2 cellular contexts compared by ENCODE assay signal in the genomic region with DNA sequence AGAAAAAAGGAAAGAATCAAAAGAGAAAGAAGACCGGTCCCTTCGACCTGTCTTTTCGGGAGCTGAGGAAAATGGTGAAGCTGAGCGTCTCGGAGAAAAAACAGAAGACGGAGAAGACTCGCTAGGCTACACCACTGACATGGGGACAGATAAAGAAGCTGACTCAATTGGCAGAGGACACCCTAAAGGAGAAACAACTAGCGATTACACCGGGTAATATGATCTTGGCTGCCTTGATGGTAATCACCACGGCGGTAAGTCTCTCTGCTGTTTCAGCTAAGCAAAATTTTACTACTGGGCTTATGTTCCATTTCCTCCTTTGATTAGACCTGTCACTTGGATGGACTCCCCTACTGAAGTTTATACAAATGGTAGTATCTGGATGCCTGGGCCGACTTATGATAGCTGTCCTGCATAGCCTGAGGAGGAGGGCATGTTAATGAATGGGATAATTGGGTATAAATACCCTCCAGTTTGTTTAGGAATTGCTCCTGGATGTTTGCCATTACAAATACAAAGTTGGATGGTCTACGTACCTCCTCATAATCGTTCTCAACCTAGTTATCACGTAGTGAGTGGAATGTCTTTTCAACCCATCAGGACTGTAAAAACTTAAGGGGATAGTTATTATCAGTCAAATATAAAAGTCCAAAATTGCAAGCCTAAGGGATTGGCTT.
TF ChIP-seq lines count a peak whose summit lies in the region.

No MANE protein-coding gene starts in this region.

TF ChIP-seq in SK-N-SH, 30 proteins besides CTCF, POLR2A, EP300 and RAD21 (continued from another document):
- TF ChIP-seq, protein P1, sequence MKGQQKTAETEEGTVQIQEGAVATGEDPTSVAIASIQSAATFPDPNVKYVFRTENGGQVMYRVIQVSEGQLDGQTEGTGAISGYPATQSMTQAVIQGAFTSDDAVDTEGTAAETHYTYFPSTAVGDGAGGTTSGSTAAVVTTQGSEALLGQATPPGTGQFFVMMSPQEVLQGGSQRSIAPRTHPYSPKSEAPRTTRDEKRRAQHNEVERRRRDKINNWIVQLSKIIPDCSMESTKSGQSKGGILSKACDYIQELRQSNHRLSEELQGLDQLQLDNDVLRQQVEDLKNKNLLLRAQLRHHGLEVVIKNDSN (IDR thresholded peaks at IDR 0.05; ENCODE audit: borderline replicate concordance, low read depth) = no peak
- no peak for TF ChIP-seq RFX5 (IDR thresholded peaks at IDR 0.05; ENCODE audit: low read length)
- no peak for TF ChIP-seq MEF2A (IDR thresholded peaks at IDR 0.05; ENCODE audit: borderline replicate concordance, low read depth)
- TF ChIP-seq POLR2AphosphoS5 (IDR thresholded peaks at IDR 0.05; ENCODE audit: low read depth, low read length) = no peak

TF ChIP-seq in SK-N-SH treated with all-trans-retinoic acid at 6 μM for 48 hours, 23 proteins besides CTCF, POLR2A, EP300 and RAD21 (continued from another document):
- TF ChIP-seq, protein P2, sequence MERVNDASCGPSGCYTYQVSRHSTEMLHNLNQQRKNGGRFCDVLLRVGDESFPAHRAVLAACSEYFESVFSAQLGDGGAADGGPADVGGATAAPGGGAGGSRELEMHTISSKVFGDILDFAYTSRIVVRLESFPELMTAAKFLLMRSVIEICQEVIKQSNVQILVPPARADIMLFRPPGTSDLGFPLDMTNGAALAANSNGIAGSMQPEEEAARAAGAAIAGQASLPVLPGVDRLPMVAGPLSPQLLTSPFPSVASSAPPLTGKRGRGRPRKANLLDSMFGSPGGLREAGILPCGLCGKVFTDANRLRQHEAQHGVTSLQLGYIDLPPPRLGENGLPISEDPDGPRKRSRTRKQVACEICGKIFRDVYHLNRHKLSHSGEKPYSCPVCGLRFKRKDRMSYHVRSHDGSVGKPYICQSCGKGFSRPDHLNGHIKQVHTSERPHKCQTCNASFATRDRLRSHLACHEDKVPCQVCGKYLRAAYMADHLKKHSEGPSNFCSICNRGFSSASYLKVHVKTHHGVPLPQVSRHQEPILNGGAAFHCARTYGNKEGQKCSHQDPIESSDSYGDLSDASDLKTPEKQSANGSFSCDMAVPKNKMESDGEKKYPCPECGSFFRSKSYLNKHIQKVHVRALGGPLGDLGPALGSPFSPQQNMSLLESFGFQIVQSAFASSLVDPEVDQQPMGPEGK (CRISPR knock-in tag; IDR thresholded peaks at IDR 0.05; ENCODE audit: borderline replicate concordance) = no peak
- no peak for TF ChIP-seq TOX (CRISPR knock-in tag; IDR thresholded peaks at IDR 0.05; ENCODE audit: borderline replicate concordance)
- TF ChIP-seq ZFP30 (CRISPR knock-in tag; IDR thresholded peaks at IDR 0.05) = no peak
- TF ChIP-seq, protein P3, sequence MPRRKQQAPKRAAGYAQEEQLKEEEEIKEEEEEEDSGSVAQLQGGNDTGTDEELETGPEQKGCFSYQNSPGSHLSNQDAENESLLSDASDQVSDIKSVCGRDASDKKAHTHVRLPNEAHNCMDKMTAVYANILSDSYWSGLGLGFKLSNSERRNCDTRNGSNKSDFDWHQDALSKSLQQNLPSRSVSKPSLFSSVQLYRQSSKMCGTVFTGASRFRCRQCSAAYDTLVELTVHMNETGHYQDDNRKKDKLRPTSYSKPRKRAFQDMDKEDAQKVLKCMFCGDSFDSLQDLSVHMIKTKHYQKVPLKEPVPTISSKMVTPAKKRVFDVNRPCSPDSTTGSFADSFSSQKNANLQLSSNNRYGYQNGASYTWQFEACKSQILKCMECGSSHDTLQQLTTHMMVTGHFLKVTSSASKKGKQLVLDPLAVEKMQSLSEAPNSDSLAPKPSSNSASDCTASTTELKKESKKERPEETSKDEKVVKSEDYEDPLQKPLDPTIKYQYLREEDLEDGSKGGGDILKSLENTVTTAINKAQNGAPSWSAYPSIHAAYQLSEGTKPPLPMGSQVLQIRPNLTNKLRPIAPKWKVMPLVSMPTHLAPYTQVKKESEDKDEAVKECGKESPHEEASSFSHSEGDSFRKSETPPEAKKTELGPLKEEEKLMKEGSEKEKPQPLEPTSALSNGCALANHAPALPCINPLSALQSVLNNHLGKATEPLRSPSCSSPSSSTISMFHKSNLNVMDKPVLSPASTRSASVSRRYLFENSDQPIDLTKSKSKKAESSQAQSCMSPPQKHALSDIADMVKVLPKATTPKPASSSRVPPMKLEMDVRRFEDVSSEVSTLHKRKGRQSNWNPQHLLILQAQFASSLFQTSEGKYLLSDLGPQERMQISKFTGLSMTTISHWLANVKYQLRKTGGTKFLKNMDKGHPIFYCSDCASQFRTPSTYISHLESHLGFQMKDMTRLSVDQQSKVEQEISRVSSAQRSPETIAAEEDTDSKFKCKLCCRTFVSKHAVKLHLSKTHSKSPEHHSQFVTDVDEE (CRISPR knock-in tag; IDR thresholded peaks at IDR 0.05) = no peak
- TF ChIP-seq ZNF70 (CRISPR knock-in tag; IDR thresholded peaks at IDR 0.05) = no peak
- TF ChIP-seq BACH2 (CRISPR knock-in tag; IDR thresholded peaks at IDR 0.05; ENCODE audit: borderline replicate concordance) = no peak
- no peak for TF ChIP-seq ZC3H10 (CRISPR knock-in tag; IDR thresholded peaks at IDR 0.05)
- no peak for TF ChIP-seq GLIS3 (CRISPR knock-in tag; IDR thresholded peaks at IDR 0.05)
- no peak for TF ChIP-seq OSR1 (CRISPR knock-in tag; IDR thresholded peaks at IDR 0.05)
- TF ChIP-seq RARB (CRISPR knock-in tag; IDR thresholded peaks at IDR 0.05) = no peak
- TF ChIP-seq, protein P4, sequence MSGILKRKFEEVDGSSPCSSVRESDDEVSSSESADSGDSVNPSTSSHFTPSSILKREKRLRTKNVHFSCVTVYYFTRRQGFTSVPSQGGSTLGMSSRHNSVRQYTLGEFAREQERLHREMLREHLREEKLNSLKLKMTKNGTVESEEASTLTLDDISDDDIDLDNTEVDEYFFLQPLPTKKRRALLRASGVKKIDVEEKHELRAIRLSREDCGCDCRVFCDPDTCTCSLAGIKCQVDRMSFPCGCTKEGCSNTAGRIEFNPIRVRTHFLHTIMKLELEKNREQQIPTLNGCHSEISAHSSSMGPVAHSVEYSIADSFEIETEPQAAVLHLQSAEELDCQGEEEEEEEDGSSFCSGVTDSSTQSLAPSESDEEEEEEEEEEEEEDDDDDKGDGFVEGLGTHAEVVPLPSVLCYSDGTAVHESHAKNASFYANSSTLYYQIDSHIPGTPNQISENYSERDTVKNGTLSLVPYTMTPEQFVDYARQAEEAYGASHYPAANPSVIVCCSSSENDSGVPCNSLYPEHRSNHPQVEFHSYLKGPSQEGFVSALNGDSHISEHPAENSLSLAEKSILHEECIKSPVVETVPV (CRISPR knock-in tag; IDR thresholded peaks at IDR 0.05) = no peak
- no peak for TF ChIP-seq CSDC2 (CRISPR knock-in tag; IDR thresholded peaks at IDR 0.05)
TF ChIP-seq in SK-N-SH treated with all-trans-retinoic acid at 6 μM for 48 hours: peak in this region for 0.
